Comparison of ENCODE assay signal across 1 cellular context in genomic region chr5:1498623-1499416, GRCh38.
TF ChIP-seq lines count a peak whose summit lies in the region.

No MANE protein-coding gene starts in this region.

TF ChIP-seq in HepG2, 621 proteins besides CTCF, POLR2A, EP300 and RAD21:
- TF ChIP-seq ZBTB33 (CRISPR knock-in tag; IDR thresholded peaks at IDR 0.05) = no peak
- TF ChIP-seq POLR2AphosphoS5 (IDR thresholded peaks at IDR 0.05; ENCODE audit: low read depth, low read length) = 0 out of 2 replicates have a peak, but pooled peaks have one; percentile 36
